Comparison of ENCODE assay signal across 1 cellular context in the genomic region with DNA sequence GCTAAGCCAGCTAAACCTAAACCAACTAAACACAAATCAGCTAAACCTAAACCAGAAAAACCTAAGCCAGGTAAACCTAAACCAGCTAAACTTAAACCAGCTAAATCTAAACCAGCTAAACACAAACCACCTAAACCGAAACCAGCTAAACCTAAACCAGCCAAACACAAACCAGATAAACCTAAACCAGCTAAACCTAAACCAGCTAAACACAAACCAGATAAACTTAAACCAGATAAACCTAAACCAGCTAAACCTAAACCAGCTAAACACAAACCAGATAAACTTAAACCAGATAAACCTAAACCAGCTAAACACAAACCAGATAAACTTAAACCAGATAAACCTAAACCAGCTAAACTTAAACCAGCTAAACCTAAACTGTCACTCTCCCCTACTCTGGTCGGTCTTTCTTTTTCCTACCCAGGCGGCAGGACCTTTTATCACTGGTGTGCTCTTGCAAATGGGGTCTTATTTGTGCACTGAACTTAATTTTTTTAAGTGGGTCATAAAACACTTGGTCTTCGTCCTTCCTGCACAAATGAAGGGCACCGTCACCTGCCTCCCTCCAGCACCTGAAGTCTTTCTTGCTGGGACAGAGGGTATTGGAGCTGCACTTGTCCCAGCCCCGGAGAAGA.
TF ChIP-seq lines count a peak whose summit lies in the region.

No MANE protein-coding gene starts in this region.

TF ChIP-seq in K562, 482 proteins besides CTCF, POLR2A, EP300 and RAD21 (continued from another document and continues in another):
- TF ChIP-seq ZNF318 (IDR thresholded peaks at IDR 0.05; ENCODE audit: borderline replicate concordance in 1 of 2, low read depth in 1 of 2), result no peak
- no peak for TF ChIP-seq SNRNP70 (optimal IDR thresholded peaks at IDR 0.05; ENCODE audit: low read depth, low read length)
- TF ChIP-seq ZSCAN32 (CRISPR knock-in tag; IDR thresholded peaks at IDR 0.05), result no peak
- TF ChIP-seq POLR2H (tag; IDR thresholded peaks at IDR 0.05; ENCODE audit: low read depth), result no peak
- TF ChIP-seq, protein P1, sequence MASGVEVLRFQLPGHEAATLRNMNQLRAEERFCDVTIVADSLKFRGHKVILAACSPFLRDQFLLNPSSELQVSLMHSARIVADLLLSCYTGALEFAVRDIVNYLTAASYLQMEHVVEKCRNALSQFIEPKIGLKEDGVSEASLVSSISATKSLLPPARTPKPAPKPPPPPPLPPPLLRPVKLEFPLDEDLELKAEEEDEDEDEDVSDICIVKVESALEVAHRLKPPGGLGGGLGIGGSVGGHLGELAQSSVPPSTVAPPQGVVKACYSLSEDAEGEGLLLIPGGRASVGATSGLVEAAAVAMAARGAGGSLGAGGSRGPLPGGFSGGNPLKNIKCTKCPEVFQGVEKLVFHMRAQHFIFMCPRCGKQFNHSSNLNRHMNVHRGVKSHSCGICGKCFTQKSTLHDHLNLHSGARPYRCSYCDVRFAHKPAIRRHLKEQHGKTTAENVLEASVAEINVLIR (CRISPR knock-in tag; IDR thresholded peaks at IDR 0.05), result no peak
- TF ChIP-seq PHF21A (IDR thresholded peaks at IDR 0.05; ENCODE audit: borderline replicate concordance, low read depth), result no peak
- TF ChIP-seq YY1 (IDR thresholded peaks at IDR 0.05; ENCODE audit: borderline replicate concordance in 1 of 3, control insufficient read depth in 1 of 3, extremely low read depth in 1 of 3, insufficient read depth in 3 of 3, insufficient read length in 1 of 3, insufficient replicate concordance in 2 of 3, low read depth in 1 of 3, low read length in 2 of 3), result no peak
- no peak for TF ChIP-seq HMG20A (CRISPR knock-in tag; conservative IDR thresholded peaks at IDR 0.05)
- TF ChIP-seq BRCA1 (IDR thresholded peaks at IDR 0.05), result peak; percentile 100
- TF ChIP-seq BRCA1 (CRISPR knock-in tag; IDR thresholded peaks at IDR 0.05), result no peak
- peak; percentile 25 for TF ChIP-seq CREBBP (IDR thresholded peaks at IDR 0.05; ENCODE audit: low read depth, low read length)
- TF ChIP-seq ETV1 (tag; conservative IDR thresholded peaks at IDR 0.05; ENCODE audit: low read depth), result no peak
- TF ChIP-seq, protein P2, sequence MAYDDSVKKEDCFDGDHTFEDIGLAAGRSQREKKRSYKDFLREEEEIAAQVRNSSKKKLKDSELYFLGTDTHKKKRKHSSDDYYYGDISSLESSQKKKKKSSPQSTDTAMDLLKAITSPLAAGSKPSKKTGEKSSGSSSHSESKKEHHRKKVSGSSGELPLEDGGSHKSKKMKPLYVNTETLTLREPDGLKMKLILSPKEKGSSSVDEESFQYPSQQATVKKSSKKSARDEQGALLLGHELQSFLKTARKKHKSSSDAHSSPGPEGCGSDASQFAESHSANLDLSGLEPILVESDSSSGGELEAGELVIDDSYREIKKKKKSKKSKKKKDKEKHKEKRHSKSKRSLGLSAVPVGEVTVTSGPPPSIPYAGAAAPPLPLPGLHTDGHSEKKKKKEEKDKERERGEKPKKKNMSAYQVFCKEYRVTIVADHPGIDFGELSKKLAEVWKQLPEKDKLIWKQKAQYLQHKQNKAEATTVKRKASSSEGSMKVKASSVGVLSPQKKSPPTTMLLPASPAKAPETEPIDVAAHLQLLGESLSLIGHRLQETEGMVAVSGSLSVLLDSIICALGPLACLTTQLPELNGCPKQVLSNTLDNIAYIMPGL (CRISPR knock-in tag; IDR thresholded peaks at IDR 0.05), result no peak
- TF ChIP-seq CBX3 (IDR thresholded peaks at IDR 0.05; ENCODE audit: borderline replicate concordance in 1 of 2, low read length in 2 of 2), result no peak
- no peak for TF ChIP-seq KDM2B (CRISPR knock-in tag; IDR thresholded peaks at IDR 0.05)
- no peak for TF ChIP-seq HMGN3 (IDR thresholded peaks at IDR 0.05; ENCODE audit: borderline replicate concordance, extremely low read depth, insufficient read length, low read depth, low read length)
- TF ChIP-seq ZBTB43 (CRISPR knock-in tag; IDR thresholded peaks at IDR 0.05), result no peak
- TF ChIP-seq, protein P3, sequence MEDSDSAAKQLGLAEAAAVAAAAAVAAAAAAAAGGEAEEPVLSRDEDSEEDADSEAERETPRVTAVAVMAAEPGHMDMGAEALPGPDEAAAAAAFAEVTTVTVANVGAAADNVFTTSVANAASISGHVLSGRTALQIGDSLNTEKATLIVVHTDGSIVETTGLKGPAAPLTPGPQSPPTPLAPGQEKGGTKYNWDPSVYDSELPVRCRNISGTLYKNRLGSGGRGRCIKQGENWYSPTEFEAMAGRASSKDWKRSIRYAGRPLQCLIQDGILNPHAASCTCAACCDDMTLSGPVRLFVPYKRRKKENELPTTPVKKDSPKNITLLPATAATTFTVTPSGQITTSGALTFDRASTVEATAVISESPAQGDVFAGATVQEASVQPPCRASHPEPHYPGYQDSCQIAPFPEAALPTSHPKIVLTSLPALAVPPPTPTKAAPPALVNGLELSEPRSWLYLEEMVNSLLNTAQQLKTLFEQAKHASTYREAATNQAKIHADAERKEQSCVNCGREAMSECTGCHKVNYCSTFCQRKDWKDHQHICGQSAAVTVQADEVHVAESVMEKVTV (CRISPR knock-in tag; IDR thresholded peaks at IDR 0.05), result no peak
- TF ChIP-seq PHB2 (IDR thresholded peaks at IDR 0.05; ENCODE audit: low read depth), result 0 out of 2 replicates have a peak, but pooled peaks have one; percentile 16
- TF ChIP-seq ZNF263 (CRISPR knock-in tag; IDR thresholded peaks at IDR 0.05; ENCODE audit: borderline replicate concordance), result no peak
- TF ChIP-seq MCM7 (IDR thresholded peaks at IDR 0.05), result no peak
- TF ChIP-seq, protein P4, sequence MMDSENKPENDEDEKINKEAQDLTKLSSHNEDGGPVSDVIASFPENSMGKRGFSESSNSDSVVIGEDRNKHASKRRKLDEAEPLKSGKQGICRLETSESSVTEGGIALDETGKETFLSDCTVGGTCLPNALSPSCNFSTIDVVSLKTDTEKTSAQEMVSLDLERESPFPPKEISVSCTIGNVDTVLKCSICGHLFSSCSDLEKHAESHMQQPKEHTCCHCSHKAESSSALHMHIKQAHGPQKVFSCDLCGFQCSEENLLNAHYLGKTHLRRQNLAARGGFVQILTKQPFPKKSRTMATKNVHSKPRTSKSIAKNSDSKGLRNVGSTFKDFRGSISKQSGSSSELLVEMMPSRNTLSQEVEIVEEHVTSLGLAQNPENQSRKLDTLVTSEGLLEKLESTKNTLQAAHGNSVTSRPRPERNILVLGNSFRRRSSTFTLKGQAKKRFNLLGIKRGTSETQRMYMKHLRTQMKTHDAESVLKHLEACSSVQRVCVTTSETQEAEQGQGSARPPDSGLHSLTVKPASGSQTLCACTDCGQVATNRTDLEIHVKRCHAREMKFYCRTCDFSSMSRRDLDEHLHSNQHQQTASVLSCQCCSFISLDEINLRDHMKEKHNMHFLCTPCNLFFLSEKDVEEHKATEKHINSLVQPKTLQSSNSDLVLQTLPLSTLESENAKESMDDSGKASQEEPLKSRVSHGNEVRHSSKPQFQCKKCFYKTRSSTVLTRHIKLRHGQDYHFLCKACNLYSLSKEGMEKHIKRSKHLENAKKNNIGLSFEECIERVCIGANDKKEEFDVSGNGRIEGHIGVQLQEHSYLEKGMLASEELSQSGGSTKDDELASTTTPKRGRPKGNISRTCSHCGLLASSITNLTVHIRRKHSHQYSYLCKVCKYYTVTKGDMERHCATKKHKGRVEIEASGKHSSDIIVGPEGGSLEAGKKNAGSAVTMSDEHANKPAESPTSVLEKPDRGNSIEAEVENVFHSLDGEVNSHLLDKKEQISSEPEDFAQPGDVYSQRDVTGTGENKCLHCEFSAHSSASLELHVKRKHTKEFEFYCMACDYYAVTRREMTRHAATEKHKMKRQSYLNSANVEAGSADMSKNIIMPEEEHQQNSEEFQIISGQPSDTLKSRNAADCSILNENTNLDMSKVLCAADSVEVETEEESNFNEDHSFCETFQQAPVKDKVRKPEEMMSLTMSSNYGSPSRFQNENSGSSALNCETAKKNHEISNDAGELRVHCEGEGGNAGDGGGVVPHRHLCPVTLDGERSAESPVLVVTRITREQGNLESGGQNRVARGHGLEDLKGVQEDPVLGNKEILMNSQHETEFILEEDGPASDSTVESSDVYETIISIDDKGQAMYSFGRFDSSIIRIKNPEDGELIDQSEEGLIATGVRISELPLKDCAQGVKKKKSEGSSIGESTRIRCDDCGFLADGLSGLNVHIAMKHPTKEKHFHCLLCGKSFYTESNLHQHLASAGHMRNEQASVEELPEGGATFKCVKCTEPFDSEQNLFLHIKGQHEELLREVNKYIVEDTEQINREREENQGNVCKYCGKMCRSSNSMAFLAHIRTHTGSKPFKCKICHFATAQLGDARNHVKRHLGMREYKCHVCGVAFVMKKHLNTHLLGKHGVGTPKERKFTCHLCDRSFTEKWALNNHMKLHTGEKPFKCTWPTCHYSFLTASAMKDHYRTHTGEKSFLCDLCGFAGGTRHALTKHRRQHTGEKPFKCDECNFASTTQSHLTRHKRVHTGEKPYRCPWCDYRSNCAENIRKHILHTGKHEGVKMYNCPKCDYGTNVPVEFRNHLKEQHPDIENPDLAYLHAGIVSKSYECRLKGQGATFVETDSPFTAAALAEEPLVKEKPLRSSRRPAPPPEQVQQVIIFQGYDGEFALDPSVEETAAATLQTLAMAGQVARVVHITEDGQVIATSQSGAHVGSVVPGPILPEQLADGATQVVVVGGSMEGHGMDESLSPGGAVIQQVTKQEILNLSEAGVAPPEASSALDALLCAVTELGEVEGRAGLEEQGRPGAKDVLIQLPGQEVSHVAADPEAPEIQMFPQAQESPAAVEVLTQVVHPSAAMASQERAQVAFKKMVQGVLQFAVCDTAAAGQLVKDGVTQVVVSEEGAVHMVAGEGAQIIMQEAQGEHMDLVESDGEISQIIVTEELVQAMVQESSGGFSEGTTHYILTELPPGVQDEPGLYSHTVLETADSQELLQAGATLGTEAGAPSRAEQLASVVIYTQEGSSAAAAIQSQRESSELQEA (IDR thresholded peaks at IDR 0.05; ENCODE audit: low read depth), result peak; percentile 39; the same call in 1 of the 2 replicates
- TF ChIP-seq E4F1 (CRISPR knock-in tag; IDR thresholded peaks at IDR 0.05; ENCODE audit: borderline replicate concordance), result no peak
- no peak for TF ChIP-seq SLC30A9 (CRISPR knock-in tag; IDR thresholded peaks at IDR 0.05)
